In the genomic region with DNA sequence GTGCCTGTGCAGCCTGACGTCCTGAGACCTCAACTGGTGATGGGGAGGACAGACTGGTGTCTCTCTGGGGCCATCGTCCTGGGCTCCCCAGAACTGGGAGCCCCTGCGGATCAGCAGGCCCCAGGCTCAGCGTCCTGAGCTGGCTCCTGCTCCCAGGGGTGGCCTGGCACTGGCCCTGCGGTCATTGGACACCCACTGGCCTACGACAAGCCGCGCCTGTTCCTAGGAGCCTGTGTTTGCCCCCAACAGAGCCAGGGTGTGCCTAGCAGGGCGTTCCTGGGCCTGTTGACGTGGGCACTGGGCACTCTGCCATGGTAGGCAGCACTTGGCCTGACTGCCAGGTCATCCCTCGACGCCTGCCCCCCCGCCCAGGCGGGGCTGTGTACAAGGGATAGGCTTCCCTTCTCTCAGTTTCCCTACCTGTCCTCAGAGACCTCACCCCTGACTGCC, we compare ENCODE assay signal across 2 cellular contexts.
A peak's percentile ranks its signal among the peaks of the same experiment; 100 is the strongest.
TF ChIP-seq lines count a peak whose summit lies in the region.

No MANE protein-coding gene starts in this region.

TF ChIP-seq in liver, 16 proteins besides CTCF, POLR2A, EP300 and RAD21:
- TF ChIP-seq HNF4G (IDR thresholded peaks at IDR 0.05) (no peak), RXRA (IDR thresholded peaks at IDR 0.05) (peak; percentile 100), FOXA2 (IDR thresholded peaks at IDR 0.05) (peak; percentile 57), FOXA1 (IDR thresholded peaks at IDR 0.05) (peak; percentile 49), HNF4A (conservative IDR thresholded peaks at IDR 0.05) (peak; percentile 78 to 82), TAF1 (conservative IDR thresholded peaks at IDR 0.05) (no peak), ZBTB33 (IDR thresholded peaks at IDR 0.05) (no peak), JUND (IDR thresholded peaks at IDR 0.05) (peak in 1 of 2 donors; percentile 64), YY1 (IDR thresholded peaks at IDR 0.05) (peak; percentile 77), ATF3 (IDR thresholded peaks at IDR 0.05) (no peak), NR2F2 (IDR thresholded peaks at IDR 0.05) (peak; percentile 39), EGR1 (IDR thresholded peaks at IDR 0.05; ENCODE audit: low read depth in 2 of 2) (peak in 1 of 2 donors; percentile 60), SP1 (IDR thresholded peaks at IDR 0.05) (peak; percentile 96), GABPA (IDR thresholded peaks at IDR 0.05 in 1 of 2, conservative IDR thresholded peaks at IDR 0.05 in 1 of 2) (no peak)
- TF ChIP-seq, protein P1, sequence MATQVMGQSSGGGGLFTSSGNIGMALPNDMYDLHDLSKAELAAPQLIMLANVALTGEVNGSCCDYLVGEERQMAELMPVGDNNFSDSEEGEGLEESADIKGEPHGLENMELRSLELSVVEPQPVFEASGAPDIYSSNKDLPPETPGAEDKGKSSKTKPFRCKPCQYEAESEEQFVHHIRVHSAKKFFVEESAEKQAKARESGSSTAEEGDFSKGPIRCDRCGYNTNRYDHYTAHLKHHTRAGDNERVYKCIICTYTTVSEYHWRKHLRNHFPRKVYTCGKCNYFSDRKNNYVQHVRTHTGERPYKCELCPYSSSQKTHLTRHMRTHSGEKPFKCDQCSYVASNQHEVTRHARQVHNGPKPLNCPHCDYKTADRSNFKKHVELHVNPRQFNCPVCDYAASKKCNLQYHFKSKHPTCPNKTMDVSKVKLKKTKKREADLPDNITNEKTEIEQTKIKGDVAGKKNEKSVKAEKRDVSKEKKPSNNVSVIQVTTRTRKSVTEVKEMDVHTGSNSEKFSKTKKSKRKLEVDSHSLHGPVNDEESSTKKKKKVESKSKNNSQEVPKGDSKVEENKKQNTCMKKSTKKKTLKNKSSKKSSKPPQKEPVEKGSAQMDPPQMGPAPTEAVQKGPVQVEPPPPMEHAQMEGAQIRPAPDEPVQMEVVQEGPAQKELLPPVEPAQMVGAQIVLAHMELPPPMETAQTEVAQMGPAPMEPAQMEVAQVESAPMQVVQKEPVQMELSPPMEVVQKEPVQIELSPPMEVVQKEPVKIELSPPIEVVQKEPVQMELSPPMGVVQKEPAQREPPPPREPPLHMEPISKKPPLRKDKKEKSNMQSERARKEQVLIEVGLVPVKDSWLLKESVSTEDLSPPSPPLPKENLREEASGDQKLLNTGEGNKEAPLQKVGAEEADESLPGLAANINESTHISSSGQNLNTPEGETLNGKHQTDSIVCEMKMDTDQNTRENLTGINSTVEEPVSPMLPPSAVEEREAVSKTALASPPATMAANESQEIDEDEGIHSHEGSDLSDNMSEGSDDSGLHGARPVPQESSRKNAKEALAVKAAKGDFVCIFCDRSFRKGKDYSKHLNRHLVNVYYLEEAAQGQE (IDR thresholded peaks at IDR 0.05): peak; percentile 75
- TF ChIP-seq, protein P2, sequence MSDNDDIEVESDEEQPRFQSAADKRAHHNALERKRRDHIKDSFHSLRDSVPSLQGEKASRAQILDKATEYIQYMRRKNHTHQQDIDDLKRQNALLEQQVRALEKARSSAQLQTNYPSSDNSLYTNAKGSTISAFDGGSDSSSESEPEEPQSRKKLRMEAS (IDR thresholded peaks at IDR 0.05): no peak

TF ChIP-seq in HepG2, 621 proteins besides CTCF, POLR2A, EP300 and RAD21:
- TF ChIP-seq GMEB2 (CRISPR knock-in tag; IDR thresholded peaks at IDR 0.05; ENCODE audit: low read depth) (no peak), ZNF619 (CRISPR knock-in tag; IDR thresholded peaks at IDR 0.05) (no peak), STAT5B (CRISPR knock-in tag; IDR thresholded peaks at IDR 0.05) (no peak), FOXA3 (CRISPR knock-in tag; IDR thresholded peaks at IDR 0.05) (no peak), ZNF260 (CRISPR knock-in tag; IDR thresholded peaks at IDR 0.05; ENCODE audit: borderline replicate concordance, low read depth) (no peak), FOSL2 (CRISPR knock-in tag; IDR thresholded peaks at IDR 0.05) (no peak), PBX3 (CRISPR knock-in tag; IDR thresholded peaks at IDR 0.05; ENCODE audit: borderline replicate concordance) (no peak), CREM (IDR thresholded peaks at IDR 0.05) (no peak), CREM (CRISPR knock-in tag; IDR thresholded peaks at IDR 0.05) (no peak), HDAC6 (IDR thresholded peaks at IDR 0.05; ENCODE audit: low read depth, low read length) (no peak), PHB2 (IDR thresholded peaks at IDR 0.05; ENCODE audit: partially characterized antibody) (no peak)
- TF ChIP-seq, protein P3, sequence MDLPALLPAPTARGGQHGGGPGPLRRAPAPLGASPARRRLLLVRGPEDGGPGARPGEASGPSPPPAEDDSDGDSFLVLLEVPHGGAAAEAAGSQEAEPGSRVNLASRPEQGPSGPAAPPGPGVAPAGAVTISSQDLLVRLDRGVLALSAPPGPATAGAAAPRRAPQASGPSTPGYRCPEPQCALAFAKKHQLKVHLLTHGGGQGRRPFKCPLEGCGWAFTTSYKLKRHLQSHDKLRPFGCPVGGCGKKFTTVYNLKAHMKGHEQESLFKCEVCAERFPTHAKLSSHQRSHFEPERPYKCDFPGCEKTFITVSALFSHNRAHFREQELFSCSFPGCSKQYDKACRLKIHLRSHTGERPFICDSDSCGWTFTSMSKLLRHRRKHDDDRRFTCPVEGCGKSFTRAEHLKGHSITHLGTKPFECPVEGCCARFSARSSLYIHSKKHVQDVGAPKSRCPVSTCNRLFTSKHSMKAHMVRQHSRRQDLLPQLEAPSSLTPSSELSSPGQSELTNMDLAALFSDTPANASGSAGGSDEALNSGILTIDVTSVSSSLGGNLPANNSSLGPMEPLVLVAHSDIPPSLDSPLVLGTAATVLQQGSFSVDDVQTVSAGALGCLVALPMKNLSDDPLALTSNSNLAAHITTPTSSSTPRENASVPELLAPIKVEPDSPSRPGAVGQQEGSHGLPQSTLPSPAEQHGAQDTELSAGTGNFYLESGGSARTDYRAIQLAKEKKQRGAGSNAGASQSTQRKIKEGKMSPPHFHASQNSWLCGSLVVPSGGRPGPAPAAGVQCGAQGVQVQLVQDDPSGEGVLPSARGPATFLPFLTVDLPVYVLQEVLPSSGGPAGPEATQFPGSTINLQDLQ (CRISPR knock-in tag; IDR thresholded peaks at IDR 0.05): no peak
